21 cellular contexts compared by ENCODE assay signal in genomic region chr1:214472362-214472761, GRCh38.
DNase-seq lines count a peak whose midpoint lies in the region; ATAC-seq, FAIRE-seq and TF ChIP-seq lines count a peak whose summit lies in the region.
"Had no signal": no experiment of that assay in that cellular context is flagged by ENCODE, and none has a peak within 500 bp of the region (broad histone marks: within the 10 kb centered on the region; RNA-seq: fewer than 3 reads in every experiment).

No MANE protein-coding gene starts in this region.

- peak overlapping the region; percentile 35 for H3K27ac Mint-ChIP-seq in progenitor cell of endocrine pancreas
- H3K27ac Mint-ChIP-seq: activated CD8-positive, alpha-beta T cell treated with anti-CD3 and anti-CD28 coated beads for 36 hours had no signal

- TF ChIP-seq CTCF in progenitor cell of endocrine pancreas (IDR thresholded peaks at IDR 0.05; ENCODE audit: unreplicated experiment) = no peak

- FAIRE-seq in H54 (lab: Jason Lieb, UNC) = no peak
- FAIRE-seq: GM18507 had no signal

- H3K9me3 Mint-ChIP-seq in progenitor cell of endocrine pancreas (ENCODE audit: low read depth) = peaks cover 3% of the 10 kb centered on the region
- H3K9me3 Mint-ChIP-seq: activated CD8-positive, alpha-beta T cell treated with anti-CD3 and anti-CD28 coated beads for 36 hours had no signal

- H3K27me3 Mint-ChIP-seq in progenitor cell of endocrine pancreas = no peaks in the 10 kb centered on the region

- ATAC-seq in SK-N-SH treated with all-trans-retinoic acid at 6 μM for 48 hours = peak; percentile 34; the same call in 2 of the 3 replicates
- ATAC-seq in esophagus mucosa = peak; percentile 35
- ATAC-seq in GM19324 (IDR thresholded peaks at IDR 0.05; ENCODE audit: low FRiP score, unreplicated experiment) = no peak
- ATAC-seq: activated CD8-positive, alpha-beta T cell treated with anti-CD3 and anti-CD28 coated beads for 36 hours; heart right ventricle; mucosa of descending colon had no signal

- H3K4me1 Mint-ChIP-seq in progenitor cell of endocrine pancreas (ENCODE audit: low read depth) = peaks cover 49% of the 10 kb centered on the region

- no peak for TF ChIP-seq POLR2A in H54 (IDR thresholded peaks at IDR 0.05; ENCODE audit: low read depth, low read length)

- H3K4me3 Mint-ChIP-seq in progenitor cell of endocrine pancreas (ENCODE audit: low read depth) = no peak overlapping the region
- H3K4me3 Mint-ChIP-seq: activated CD8-positive, alpha-beta T cell treated with anti-CD3 and anti-CD28 coated beads for 36 hours had no signal

- peaks cover 2% of the 10 kb centered on the region for H3K36me3 Mint-ChIP-seq in progenitor cell of endocrine pancreas (ENCODE audit: insufficient read depth)

- DNase-seq in GM04503 (ENCODE audit: low read depth) (peak; percentile 59), progenitor cell of endocrine pancreas (ENCODE audit: low spot score, unreplicated experiment) (no peak), SIG-M5 treated with dmso at 0.1 percent for 504 hours (lab: John Stamatoyannopoulos, UW; ENCODE audit: unreplicated experiment) (no peak), H54 (ENCODE audit: insufficient read length, low spot score) (no peak), RKO (ENCODE audit: low spot score) (no peak)
- DNase-seq: activated CD8-positive, alpha-beta T cell treated with anti-CD3 and anti-CD28 coated beads for 36 hours; activated T-cell treated with anti-CD3 and anti-CD28 coated beads, Interleukin-2, amount 50 U/mL, for 48 hours; cerebellar nuclear complex; DMS153; heart right ventricle; kidney glomerular epithelial cell; mucosa of descending colon; NCI-H1694; NCI-H446 treated with DMSO at 0.1 percent for 48 hours; sigmoid colon; SJCRH30; stimulated activated CD4-positive, alpha-beta T cell treated with anti-CD3 and anti-CD28 coated beads, Interleukin-4, amount 100 ng/mL, for 1 hour had no signal

TF ChIP-seq in SK-N-SH treated with all-trans-retinoic acid at 6 μM for 48 hours, 23 proteins besides CTCF, POLR2A, EP300 and RAD21:
- TF ChIP-seq PATZ1 (CRISPR knock-in tag; IDR thresholded peaks at IDR 0.05; ENCODE audit: borderline replicate concordance) (no peak), BACH2 (CRISPR knock-in tag; IDR thresholded peaks at IDR 0.05; ENCODE audit: borderline replicate concordance) (no peak), ZNF565 (CRISPR knock-in tag; conservative IDR thresholded peaks at IDR 0.05; ENCODE audit: low read depth) (no peak), TOX (CRISPR knock-in tag; IDR thresholded peaks at IDR 0.05; ENCODE audit: borderline replicate concordance) (no peak), POU6F1 (CRISPR knock-in tag; IDR thresholded peaks at IDR 0.05; ENCODE audit: borderline replicate concordance, low read depth) (no peak), SNAI2 (CRISPR knock-in tag; IDR thresholded peaks at IDR 0.05) (no peak), CSRNP3 (CRISPR knock-in tag; IDR thresholded peaks at IDR 0.05) (no peak), CREB5 (CRISPR knock-in tag; IDR thresholded peaks at IDR 0.05; ENCODE audit: low read depth) (no peak), ZFP3 (CRISPR knock-in tag; IDR thresholded peaks at IDR 0.05) (no peak), ISL1 (CRISPR knock-in tag; IDR thresholded peaks at IDR 0.05) (no peak), GLIS3 (CRISPR knock-in tag; IDR thresholded peaks at IDR 0.05) (no peak), PPARA (CRISPR knock-in tag; IDR thresholded peaks at IDR 0.05; ENCODE audit: borderline replicate concordance) (no peak)
